Comparison of ENCODE assay signal across 8 cellular contexts in genomic region chr5:68730220-68731010, GRCh38.
DNase-seq lines count a peak whose midpoint lies in the region; ATAC-seq and TF ChIP-seq lines count a peak whose summit lies in the region.

No MANE protein-coding gene starts in this region.

- H3K79me2 ChIP-seq in neural progenitor cell (ENCODE audit: low read depth) = no peaks in the 10 kb centered on the region

- H3K36me3 Mint-ChIP-seq in neural progenitor cell = no peaks in the 10 kb centered on the region
- no peaks in the 10 kb centered on the region for H3K36me3 Mint-ChIP-seq in activated CD8-positive, alpha-beta memory T cell treated with anti-CD3 and anti-CD28 coated beads, Interleukin-2, amount 10 ng/mL, durations not matched to agents 7 days and 5 days

- peak overlapping the region; percentile 23 for H3K27ac Mint-ChIP-seq in neural progenitor cell
- no peak overlapping the region for H3K27ac Mint-ChIP-seq in stimulated activated naive CD8-positive, alpha-beta T cell treated with anti-CD3 and anti-CD28 coated beads, Interleukin-15, amount 100 ng/mL, for 72 hours
- H3K27ac Mint-ChIP-seq in activated CD8-positive, alpha-beta memory T cell treated with anti-CD3 and anti-CD28 coated beads, Interleukin-2, amount 10 ng/mL, durations not matched to agents 7 days and 5 days = no peak overlapping the region

- H3F3A ChIP-seq in neural progenitor cell (ENCODE audit: low read depth) = no peaks in the 10 kb centered on the region

- H3K4me1 ChIP-seq in neural progenitor cell = no peaks in the 10 kb centered on the region

- no peak overlapping the region for H3K4me3 ChIP-seq in neural progenitor cell

- H3K36me3 ChIP-seq in neural progenitor cell = no peaks in the 10 kb centered on the region

- H3K4me3 Mint-ChIP-seq in neural progenitor cell = no peak overlapping the region
- no peak overlapping the region for H3K4me3 Mint-ChIP-seq in stimulated activated naive CD8-positive, alpha-beta T cell treated with anti-CD3 and anti-CD28 coated beads, Interleukin-15, amount 100 ng/mL, for 72 hours
- H3K4me3 Mint-ChIP-seq in activated CD8-positive, alpha-beta memory T cell treated with anti-CD3 and anti-CD28 coated beads, Interleukin-2, amount 10 ng/mL, durations not matched to agents 7 days and 5 days = no peak overlapping the region

- DNase-seq in C1 segment of cervical spinal cord (lab: John Stamatoyannopoulos, UW) (peak in 10 of 14 donors; percentile 17 to 92 (median 36)), OCI-M1 (lab: John Stamatoyannopoulos, UW) (peak; percentile 88), neural progenitor cell (ENCODE audit: low spot score) (no peak), NCI-H2081 treated with DMSO at 0.1 percent for 48 hours (lab: John Stamatoyannopoulos, UW) (no peak)
- DNase-seq in stimulated activated CD4-positive, alpha-beta T cell treated with anti-CD3 and anti-CD28 coated beads, Interleukin-4, amount 100 ng/mL, for 4 hours = no peak
- no peak for DNase-seq in stimulated activated naive CD8-positive, alpha-beta T cell treated with anti-CD3 and anti-CD28 coated beads, Interleukin-15, amount 100 ng/mL, for 72 hours
- DNase-seq in activated CD8-positive, alpha-beta memory T cell treated with anti-CD3 and anti-CD28 coated beads, Interleukin-2, amount 10 ng/mL, durations not matched to agents 7 days and 5 days = no peak

- H3K4me1 Mint-ChIP-seq in neural progenitor cell = peaks cover 29% of the 10 kb centered on the region
- H3K4me1 Mint-ChIP-seq in stimulated activated naive CD8-positive, alpha-beta T cell treated with anti-CD3 and anti-CD28 coated beads, Interleukin-15, amount 100 ng/mL, for 72 hours = no peaks in the 10 kb centered on the region
- H3K4me1 Mint-ChIP-seq in activated CD8-positive, alpha-beta memory T cell treated with anti-CD3 and anti-CD28 coated beads, Interleukin-2, amount 10 ng/mL, durations not matched to agents 7 days and 5 days = peaks cover 2% of the 10 kb centered on the region

- no peaks in the 10 kb centered on the region for H3K9me3 ChIP-seq in neural progenitor cell (ENCODE audit: low read depth)

- H3K9me3 Mint-ChIP-seq in neural progenitor cell = no peaks in the 10 kb centered on the region
- H3K9me3 Mint-ChIP-seq in stimulated activated naive CD8-positive, alpha-beta T cell treated with anti-CD3 and anti-CD28 coated beads, Interleukin-15, amount 100 ng/mL, for 72 hours = no peaks in the 10 kb centered on the region
- H3K9me3 Mint-ChIP-seq in activated CD8-positive, alpha-beta memory T cell treated with anti-CD3 and anti-CD28 coated beads, Interleukin-2, amount 10 ng/mL, durations not matched to agents 7 days and 5 days (ENCODE audit: low read depth) = no peaks in the 10 kb centered on the region

- H3K9ac ChIP-seq in neural progenitor cell = no peak overlapping the region

- TF ChIP-seq CTCF in neural progenitor cell (IDR thresholded peaks at IDR 0.05) = no peak

- H3K27me3 Mint-ChIP-seq in neural progenitor cell (ENCODE audit: insufficient read depth, low read depth) = peaks cover 4% of the 10 kb centered on the region
- H3K27me3 Mint-ChIP-seq in stimulated activated naive CD8-positive, alpha-beta T cell treated with anti-CD3 and anti-CD28 coated beads, Interleukin-15, amount 100 ng/mL, for 72 hours = no peaks in the 10 kb centered on the region
- no peaks in the 10 kb centered on the region for H3K27me3 Mint-ChIP-seq in activated CD8-positive, alpha-beta memory T cell treated with anti-CD3 and anti-CD28 coated beads, Interleukin-2, amount 10 ng/mL, durations not matched to agents 7 days and 5 days

- H3K27me3 ChIP-seq in neural progenitor cell = no peaks in the 10 kb centered on the region

- H4K20me1 ChIP-seq in neural progenitor cell (ENCODE audit: low read depth) = no peaks in the 10 kb centered on the region

- peak overlapping the region; percentile 4 for H2AFZ ChIP-seq in neural progenitor cell (replicated peaks)

- peak; percentile 55 for ATAC-seq in esophagus mucosa
- ATAC-seq in stimulated activated naive CD8-positive, alpha-beta T cell treated with anti-CD3 and anti-CD28 coated beads, Interleukin-15, amount 100 ng/mL, for 72 hours = no peak
- no peak for ATAC-seq in activated CD8-positive, alpha-beta memory T cell treated with anti-CD3 and anti-CD28 coated beads, Interleukin-2, amount 10 ng/mL, durations not matched to agents 7 days and 5 days

- CTCF ChIA-PET in activated CD8-positive, alpha-beta memory T cell treated with anti-CD3 and anti-CD28 coated beads, Interleukin-2, amount 10 ng/mL, durations not matched to agents 7 days and 5 days (lab: Charles Lee) = no interaction called here

- no peak overlapping the region for H3K4me2 ChIP-seq in neural progenitor cell

- H3K27ac ChIP-seq in neural progenitor cell = no peak overlapping the region

Comparison
In these comparisons a context has a peak if more than half of its experiments do, and no peak if none do; other contexts are left out.
1. DNase-seq: peak in C1 segment of cervical spinal cord (10 of 14) and OCI-M1 (single experiment); none in neural progenitor cell (single experiment), stimulated activated CD4-positive, alpha-beta T cell treated with anti-CD3 and anti-CD28 coated beads, Interleukin-4, amount 100 ng/mL, for 4 hours (0 of 2), stimulated activated naive CD8-positive, alpha-beta T cell treated with anti-CD3 and anti-CD28 coated beads, Interleukin-15, amount 100 ng/mL, for 72 hours (0 of 2), activated CD8-positive, alpha-beta memory T cell treated with anti-CD3 and anti-CD28 coated beads, Interleukin-2, amount 10 ng/mL, durations not matched to agents 7 days and 5 days (single experiment) and NCI-H2081 treated with DMSO at 0.1 percent for 48 hours (single experiment).